1 cellular context compared by ENCODE assay signal in genomic region chr10:126930506-126931458, GRCh38.
TF ChIP-seq lines count a peak whose summit lies in the region.

No MANE protein-coding gene starts in this region.

TF ChIP-seq in SK-N-SH treated with all-trans-retinoic acid at 6 μM for 48 hours, 23 proteins besides CTCF, POLR2A, EP300 and RAD21 (continued from another document):
- TF ChIP-seq ZNF70 (CRISPR knock-in tag; IDR thresholded peaks at IDR 0.05): no peak
- no peak for TF ChIP-seq CREB5 (CRISPR knock-in tag; IDR thresholded peaks at IDR 0.05; ENCODE audit: low read depth)
- no peak for TF ChIP-seq RARB (CRISPR knock-in tag; IDR thresholded peaks at IDR 0.05)
- TF ChIP-seq TCF4 (CRISPR knock-in tag; IDR thresholded peaks at IDR 0.05; ENCODE audit: borderline replicate concordance): no peak
- TF ChIP-seq PATZ1 (CRISPR knock-in tag; IDR thresholded peaks at IDR 0.05; ENCODE audit: borderline replicate concordance): no peak
- TF ChIP-seq CSDC2 (CRISPR knock-in tag; IDR thresholded peaks at IDR 0.05): no peak
- no peak for TF ChIP-seq GLIS3 (CRISPR knock-in tag; IDR thresholded peaks at IDR 0.05)
- no peak for TF ChIP-seq BACH2 (CRISPR knock-in tag; IDR thresholded peaks at IDR 0.05; ENCODE audit: borderline replicate concordance)
